In genomic region chr12:1552978-1553471, GRCh38 we compare ENCODE assay signal across 15 cellular contexts. TPM values are rescaled to one million over a fixed set of nuclear protein-coding genes. Genes with fewer than 3 reads are reported as not detected.
DNase-seq lines count a peak whose midpoint lies in the region; ATAC-seq, FAIRE-seq and TF ChIP-seq lines count a peak whose summit lies in the region.
"Had no signal": no experiment of that assay in that cellular context is flagged by ENCODE, and none has a peak within 500 bp of the region (broad histone marks: within the 10 kb centered on the region; RNA-seq: fewer than 3 reads in every experiment).

No MANE protein-coding gene starts in this region.

- no peak overlapping the region; the same call in 1 of the 2 replicates for H2AFZ ChIP-seq in OCI-LY7 (ENCODE audit: low read length)

- peaks cover 46% of the 10 kb centered on the region for H3K4me1 ChIP-seq in OCI-LY7 (ENCODE audit: insufficient read depth, low read length, poor library complexity, severe bottlenecking)
- H3K4me1 ChIP-seq: lower lobe of right lung had no signal

- H3K4me3 ChIP-seq in OCI-LY7 (ENCODE audit: low read depth, low read length, poor library complexity, severe bottlenecking), result no peak overlapping the region
- no peak overlapping the region for H3K4me3 ChIP-seq in fibroblast of villous mesenchyme (ENCODE audit: low read depth, low read length)
- H3K4me3 ChIP-seq: lower lobe of right lung had no signal

- FAIRE-seq in GM12892 (lab: Jason Lieb, UNC), result peak; percentile 44

- CTCF ChIA-PET in OCI-LY7 (lab: Charles Lee; ENCODE audit: unreplicated experiment), result no interaction called here

- peak overlapping the region; percentile 89 for H3K27ac ChIP-seq in OCI-LY7 (ENCODE audit: low read depth, low read length, poor library complexity, severe bottlenecking)
- H3K27ac ChIP-seq: lower lobe of right lung had no signal

- no peak for TF ChIP-seq POLR2A in GM12892 (IDR thresholded peaks at IDR 0.05; ENCODE audit: low read depth, low read length)

- POLR2A ChIA-PET in OCI-LY7 (lab: Charles Lee), result interaction anchor here (0.6 to 1.5 kb wide), 4 partner anchors 11 to 742 kb away, joined by 3 to 4 read pairs (median 3); no protein-coding TSS in a partner anchor

- H3K36me3 ChIP-seq in OCI-LY7 (ENCODE audit: insufficient read depth, low read length), result peaks cover 6% of the 10 kb centered on the region; the same call in 1 of the 2 replicates
- H3K36me3 ChIP-seq: lower lobe of right lung had no signal

- H3K4me2 ChIP-seq in OCI-LY7 (ENCODE audit: low read length), result peak overlapping the region; percentile 84

- no peak for ATAC-seq in GM21825 (IDR thresholded peaks at IDR 0.05; ENCODE audit: unreplicated experiment)
- ATAC-seq: lower lobe of right lung, PC-3 had no signal

- no peaks in the 10 kb centered on the region for H4K20me1 ChIP-seq in OCI-LY7 (ENCODE audit: insufficient read depth, low read length)

- DNase-seq in GM12892 (ENCODE audit: insufficient read length), result no peak
- DNase-seq in OCI-LY7 (ENCODE audit: low spot score), result peak; percentile 34
- peak; percentile 98 for DNase-seq in fibroblast of villous mesenchyme (ENCODE audit: low read depth)
- DNase-seq in HT-29 (ENCODE audit: low spot score), result no peak
- no peak for DNase-seq in SW480 (ENCODE audit: low spot score)
- no peak for DNase-seq in superior temporal gyrus (ENCODE audit: extremely low spot score)
- DNase-seq: activated gamma-delta T cell treated with Interleukin-2 at 50 U/mL for 16 hours, anterior cingulate cortex, lower lobe of right lung, NCI-H1092, NCI-H2081 treated with DMSO at 0.1 percent for 48 hours, NCI-H524 treated with DMSO at 0.1 percent for 48 hours, PC-3, T-helper 9 cell had no signal

- TF ChIP-seq CTCF in OCI-LY7 (conservative IDR thresholded peaks at IDR 0.05; ENCODE audit: low read length) (no peak), fibroblast of villous mesenchyme (IDR thresholded peaks at IDR 0.05; ENCODE audit: insufficient read depth, low read depth, low read length) (no peak)

- no peaks in the 10 kb centered on the region for H3K9me2 ChIP-seq in OCI-LY7 (ENCODE audit: insufficient read depth, low read length)

- peaks cover 5% of the 10 kb centered on the region; the same call in 1 of the 2 replicates for H3K79me2 ChIP-seq in OCI-LY7 (ENCODE audit: insufficient read depth, low read depth, low read length)

- no TSS peak for BruUV-seq in OCI-LY7 (replicated peaks; lab: Mats Ljungman, UMichigan)

- intact Hi-C loops in OCI-LY7 (cut with micrococcal nuclease; ENCODE audit: unreplicated experiment), result no loop called here

- peaks cover 24% of the 10 kb centered on the region; the same call in 1 of the 2 replicates for H3K9me3 ChIP-seq in OCI-LY7 (ENCODE audit: low read length)
- H3K9me3 ChIP-seq: lower lobe of right lung had no signal

RNA-seq across cellular contexts. Expression of gene FBXL14, which starts 41.4 kb away (rescaled TPM):
- 2.9 TPM for polyA plus RNA-seq in GM12892 (2012; ENCODE audit: missing spikeins)
- 45.5 and 46.2 TPM in 2 replicates for total RNA-seq in OCI-LY7 (2014; rRNA removed; shearing (Covaris generic))
- total RNA-seq in OCI-LY7 (2022) (33.4 and 37.4 TPM in 2 replicates), fibroblast of villous mesenchyme (7.4 and 9.5 TPM in 2 replicates)
- 43.5 and 45.5 TPM in 2 replicates for total RNA-seq in HT-29 (2014; rRNA removed; shearing (Covaris generic))

Comparison
In these comparisons a context has a peak if more than half of its experiments do, and no peak if none do; other contexts are left out.
1. DNase-seq: peak in OCI-LY7 (single experiment) and fibroblast of villous mesenchyme (single experiment); none in GM12892 (single experiment), HT-29 (single experiment), SW480 (single experiment) and superior temporal gyrus (single experiment).